In genomic region chr13:110298566-110299321, GRCh38 we compare ENCODE assay signal across 12 cellular contexts. TPM values are rescaled to one million over a fixed set of nuclear protein-coding genes. Genes with fewer than 3 reads are reported as not detected.
DNase-seq lines count a peak whose midpoint lies in the region; ATAC-seq and TF ChIP-seq lines count a peak whose summit lies in the region.
"Had no signal": no experiment of that assay in that cellular context is flagged by ENCODE, and none has a peak within 500 bp of the region (broad histone marks: within the 10 kb centered on the region; RNA-seq: fewer than 3 reads in every experiment).

No MANE protein-coding gene starts in this region.

- no peaks in the 10 kb centered on the region for H3K36me3 Mint-ChIP-seq in glutamatergic neuron (ENCODE audit: unreplicated experiment)

- H3K9me3 Mint-ChIP-seq in glutamatergic neuron (ENCODE audit: unreplicated experiment), result no peaks in the 10 kb centered on the region

- peaks cover 8% of the 10 kb centered on the region for H3K27me3 Mint-ChIP-seq in glutamatergic neuron (ENCODE audit: unreplicated experiment)

- H3K4me3 Mint-ChIP-seq in glutamatergic neuron (ENCODE audit: unreplicated experiment), result no peak overlapping the region

- no peak for TF ChIP-seq CTCF in glutamatergic neuron (IDR thresholded peaks at IDR 0.05; ENCODE audit: partially characterized antibody, unreplicated experiment)

- ATAC-seq in left lobe of liver, result peak; percentile 71
- peak; percentile 86 for ATAC-seq in stimulated activated naive CD8-positive, alpha-beta T cell treated with anti-CD3 and anti-CD28 coated beads, Interleukin-15, Interleukin-2, amounts not matched to agents 100 U/mL and 50 U/mL, for 24 hours

- peak; percentile 68 for DNase-seq in activated CD4-positive, alpha-beta T cell treated with anti-CD3 and anti-CD28 coated beads for 48 hours
- no peak for DNase-seq in activated CD4-positive, alpha-beta T cell treated with anti-CD3 and anti-CD28 coated beads for 4 hours
- DNase-seq in amniotic epithelial cell (ENCODE audit: low read depth), result peak; percentile 89
- no peak for DNase-seq in left lobe of liver (ENCODE audit: low spot score)
- peak; percentile 46 for DNase-seq in stimulated activated naive CD8-positive, alpha-beta T cell treated with anti-CD3 and anti-CD28 coated beads, Interleukin-15, Interleukin-2, amounts not matched to agents 100 U/mL and 50 U/mL, for 24 hours
- no peak for DNase-seq in glutamatergic neuron
- DNase-seq in HK-2 (ENCODE audit: unreplicated experiment), result no peak
- DNase-seq in NCI-H187 treated with DMSO at 0.1 percent for 48 hours (lab: John Stamatoyannopoulos, UW), result no peak
- DNase-seq: 8988T, amygdala, hypothalamus, NCI-H446 had no signal

- H3K27ac Mint-ChIP-seq in glutamatergic neuron (ENCODE audit: unreplicated experiment), result no peak overlapping the region

- H3K4me1 Mint-ChIP-seq in glutamatergic neuron (ENCODE audit: low read depth, unreplicated experiment), result peaks cover 16% of the 10 kb centered on the region

RNA-seq across cellular contexts. Expression of gene COL4A1, which starts 8.2 kb away (rescaled TPM):
- total RNA-seq in left lobe of liver (9.1 TPM), glutamatergic neuron (ENCODE audit: unreplicated experiment) (14.6 TPM)

RNA-seq across cellular contexts. Expression of gene COL4A2, which starts 8.3 kb away (rescaled TPM):
- total RNA-seq in left lobe of liver (12.4 TPM), glutamatergic neuron (ENCODE audit: unreplicated experiment) (60.9 TPM)

Comparison
In these comparisons a context has a peak if more than half of its experiments do, and no peak if none do; other contexts are left out.
1. DNase-seq: peak in activated CD4-positive, alpha-beta T cell treated with anti-CD3 and anti-CD28 coated beads for 48 hours (single experiment), amniotic epithelial cell (single experiment) and stimulated activated naive CD8-positive, alpha-beta T cell treated with anti-CD3 and anti-CD28 coated beads, Interleukin-15, Interleukin-2, amounts not matched to agents 100 U/mL and 50 U/mL, for 24 hours (single experiment); none in activated CD4-positive, alpha-beta T cell treated with anti-CD3 and anti-CD28 coated beads for 4 hours (0 of 2), left lobe of liver (single experiment), glutamatergic neuron (single experiment), HK-2 (single experiment) and NCI-H187 treated with DMSO at 0.1 percent for 48 hours (single experiment).